1 cellular context compared by ENCODE assay signal in the genomic region with DNA sequence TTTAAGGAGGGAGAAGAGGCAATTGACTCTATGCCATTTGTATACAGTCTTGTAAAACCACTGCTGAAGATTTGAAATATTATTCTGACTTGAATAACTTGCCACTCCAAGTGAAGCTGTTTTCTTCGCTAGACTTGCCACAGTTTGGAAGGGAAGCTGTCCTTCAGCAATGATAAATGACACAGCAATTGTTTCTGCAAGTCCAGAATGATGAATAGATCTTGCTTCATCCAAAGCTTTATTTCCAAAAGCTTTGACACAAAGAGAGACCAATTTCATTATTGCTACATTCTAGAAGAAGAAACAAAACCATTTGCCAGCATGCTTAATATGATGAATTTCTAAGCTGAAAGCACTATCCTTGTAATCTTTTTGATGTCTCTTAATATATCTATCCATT.
TF ChIP-seq lines count a peak whose summit lies in the region.

No MANE protein-coding gene starts in this region.

TF ChIP-seq in K562, 482 proteins besides CTCF, POLR2A, EP300 and RAD21 (continued from another document):
- TF ChIP-seq, protein P1, sequence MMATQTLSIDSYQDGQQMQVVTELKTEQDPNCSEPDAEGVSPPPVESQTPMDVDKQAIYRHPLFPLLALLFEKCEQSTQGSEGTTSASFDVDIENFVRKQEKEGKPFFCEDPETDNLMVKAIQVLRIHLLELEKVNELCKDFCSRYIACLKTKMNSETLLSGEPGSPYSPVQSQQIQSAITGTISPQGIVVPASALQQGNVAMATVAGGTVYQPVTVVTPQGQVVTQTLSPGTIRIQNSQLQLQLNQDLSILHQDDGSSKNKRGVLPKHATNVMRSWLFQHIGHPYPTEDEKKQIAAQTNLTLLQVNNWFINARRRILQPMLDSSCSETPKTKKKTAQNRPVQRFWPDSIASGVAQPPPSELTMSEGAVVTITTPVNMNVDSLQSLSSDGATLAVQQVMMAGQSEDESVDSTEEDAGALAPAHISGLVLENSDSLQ (IDR thresholded peaks at IDR 0.05) = peak; percentile 79
- TF ChIP-seq TAL1 (IDR thresholded peaks at IDR 0.05) (no peak), RBM17 (IDR thresholded peaks at IDR 0.05; ENCODE audit: borderline replicate concordance, low read depth, low read length) (no peak), FOS (IDR thresholded peaks at IDR 0.05; ENCODE audit: extremely low read depth, insufficient read length) (no peak), CEBPB (tag; IDR thresholded peaks at IDR 0.05) (peak; percentile 88), C11orf30 (IDR thresholded peaks at IDR 0.05; ENCODE audit: low read depth) (peak; percentile 37; the same call in 1 of the 2 replicates), NFE2L1 (tag; IDR thresholded peaks at IDR 0.05; ENCODE audit: borderline replicate concordance, low read depth) (0 out of 2 replicates have a peak, but pooled peaks have one; percentile 3), MEIS2 (IDR thresholded peaks at IDR 0.05; ENCODE audit: partially characterized antibody) (peak; percentile 93), NFE2 (IDR thresholded peaks at IDR 0.05; ENCODE audit: low read depth) (peak; percentile 71)
- TF ChIP-seq, protein P2, sequence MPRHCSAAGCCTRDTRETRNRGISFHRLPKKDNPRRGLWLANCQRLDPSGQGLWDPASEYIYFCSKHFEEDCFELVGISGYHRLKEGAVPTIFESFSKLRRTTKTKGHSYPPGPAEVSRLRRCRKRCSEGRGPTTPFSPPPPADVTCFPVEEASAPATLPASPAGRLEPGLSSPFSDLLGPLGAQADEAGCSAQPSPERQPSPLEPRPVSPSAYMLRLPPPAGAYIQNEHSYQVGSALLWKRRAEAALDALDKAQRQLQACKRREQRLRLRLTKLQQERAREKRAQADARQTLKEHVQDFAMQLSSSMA (CRISPR knock-in tag; IDR thresholded peaks at IDR 0.05) = no peak
- TF ChIP-seq, protein P3, sequence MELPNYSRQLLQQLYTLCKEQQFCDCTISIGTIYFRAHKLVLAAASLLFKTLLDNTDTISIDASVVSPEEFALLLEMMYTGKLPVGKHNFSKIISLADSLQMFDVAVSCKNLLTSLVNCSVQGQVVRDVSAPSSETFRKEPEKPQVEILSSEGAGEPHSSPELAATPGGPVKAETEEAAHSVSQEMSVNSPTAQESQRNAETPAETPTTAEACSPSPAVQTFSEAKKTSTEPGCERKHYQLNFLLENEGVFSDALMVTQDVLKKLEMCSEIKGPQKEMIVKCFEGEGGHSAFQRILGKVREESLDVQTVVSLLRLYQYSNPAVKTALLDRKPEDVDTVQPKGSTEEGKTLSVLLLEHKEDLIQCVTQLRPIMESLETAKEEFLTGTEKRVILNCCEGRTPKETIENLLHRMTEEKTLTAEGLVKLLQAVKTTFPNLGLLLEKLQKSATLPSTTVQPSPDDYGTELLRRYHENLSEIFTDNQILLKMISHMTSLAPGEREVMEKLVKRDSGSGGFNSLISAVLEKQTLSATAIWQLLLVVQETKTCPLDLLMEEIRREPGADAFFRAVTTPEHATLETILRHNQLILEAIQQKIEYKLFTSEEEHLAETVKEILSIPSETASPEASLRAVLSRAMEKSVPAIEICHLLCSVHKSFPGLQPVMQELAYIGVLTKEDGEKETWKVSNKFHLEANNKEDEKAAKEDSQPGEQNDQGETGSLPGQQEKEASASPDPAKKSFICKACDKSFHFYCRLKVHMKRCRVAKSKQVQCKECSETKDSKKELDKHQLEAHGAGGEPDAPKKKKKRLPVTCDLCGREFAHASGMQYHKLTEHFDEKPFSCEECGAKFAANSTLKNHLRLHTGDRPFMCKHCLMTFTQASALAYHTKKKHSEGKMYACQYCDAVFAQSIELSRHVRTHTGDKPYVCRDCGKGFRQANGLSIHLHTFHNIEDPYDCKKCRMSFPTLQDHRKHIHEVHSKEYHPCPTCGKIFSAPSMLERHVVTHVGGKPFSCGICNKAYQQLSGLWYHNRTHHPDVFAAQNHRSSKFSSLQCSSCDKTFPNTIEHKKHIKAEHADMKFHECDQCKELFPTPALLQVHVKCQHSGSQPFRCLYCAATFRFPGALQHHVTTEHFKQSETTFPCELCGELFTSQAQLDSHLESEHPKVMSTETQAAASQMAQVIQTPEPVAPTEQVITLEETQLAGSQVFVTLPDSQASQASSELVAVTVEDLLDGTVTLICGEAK (IDR thresholded peaks at IDR 0.05) = peak; percentile 34; the same call in 1 of the 2 replicates
- TF ChIP-seq, protein P3 (CRISPR knock-in tag; IDR thresholded peaks at IDR 0.05) = no peak
